ENCODE assay signal across 7 cellular contexts in the genomic region with DNA sequence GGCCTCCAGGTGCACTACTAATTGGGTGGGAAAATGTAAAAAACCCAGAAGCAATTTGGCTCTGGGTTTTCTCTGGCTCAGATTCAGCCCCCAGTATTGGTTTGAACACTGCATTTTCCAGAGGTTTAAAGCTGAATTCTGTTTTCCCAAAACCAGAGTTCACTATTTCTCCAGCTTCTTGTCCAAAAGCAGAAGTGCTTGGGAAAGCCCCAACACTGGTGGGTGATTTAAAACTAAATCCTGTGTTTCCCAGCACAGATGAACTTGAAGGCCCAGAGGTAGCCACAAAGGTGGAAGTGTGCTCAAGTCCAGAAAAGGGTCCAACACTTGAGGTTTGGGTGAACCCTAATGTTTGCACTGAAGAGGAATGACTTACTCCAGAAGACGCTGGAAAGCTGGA. TPM values are rescaled to one million over a fixed set of nuclear protein-coding genes. Genes with fewer than 3 reads are reported as not detected.
DNase-seq lines count a peak whose midpoint lies in the region; ATAC-seq and TF ChIP-seq lines count a peak whose summit lies in the region.

No MANE protein-coding gene starts in this region.

- H3K4me1 ChIP-seq in PC-9 (replicated peaks; ENCODE audit: insufficient read depth): peaks cover 29% of the 10 kb centered on the region
- peaks cover 24% of the 10 kb centered on the region for H3K4me1 ChIP-seq in rectal smooth muscle tissue (ENCODE audit: control insufficient read depth, insufficient read depth, low read length)

- peak overlapping the region; percentile 94 for H3K4me2 ChIP-seq in PC-9

- BruUV-seq in PC-9 (replicated peaks; lab: Mats Ljungman, UMichigan): no TSS peak

- CTCF ChIA-PET in PC-9 (lab: Charles Lee): no interaction called here

- H3K27me3 ChIP-seq in PC-9 (ENCODE audit: insufficient read depth, low read depth) (no peaks in the 10 kb centered on the region), rectal smooth muscle tissue (ENCODE audit: control insufficient read depth, insufficient read depth, low read length) (no peaks in the 10 kb centered on the region)

- TF ChIP-seq CTCF in GM12864 (IDR thresholded peaks at IDR 0.05; ENCODE audit: low read depth, low read length, missing control alignments) (no peak), PC-9 (conservative IDR thresholded peaks at IDR 0.05) (no peak), epithelial cell of esophagus (IDR thresholded peaks at IDR 0.05; ENCODE audit: insufficient read depth, low read depth, low read length, missing control alignments) (no peak)

- peaks cover 17% of the 10 kb centered on the region; the same call in 1 of the 2 replicates for H3F3A ChIP-seq in PC-9 (ENCODE audit: insufficient read depth, low read depth)

- DNase-seq in GM12864 (ENCODE audit: low read depth) (no peak), PC-9 (no peak), epithelial cell of esophagus (ENCODE audit: low read depth) (no peak), GOT3 (lab: John Stamatoyannopoulos, UW) (no peak), RPMI8226 (no peak)

- intact Hi-C loops in PC-9 (cut with micrococcal nuclease; ENCODE audit: unreplicated experiment): loop anchor here (10.0 kb wide), 1 partner anchor 140 kb away; no protein-coding TSS in a partner anchor

- no peak for ATAC-seq in HG02763 (IDR thresholded peaks at IDR 0.05; ENCODE audit: unreplicated experiment)

- H3K79me2 ChIP-seq in PC-9 (ENCODE audit: low read depth): peaks cover 41% of the 10 kb centered on the region

- peaks cover 8% of the 10 kb centered on the region; the same call in 1 of the 2 replicates for H4K20me1 ChIP-seq in PC-9 (ENCODE audit: insufficient read depth)

- H3K36me3 ChIP-seq in PC-9 (ENCODE audit: low read depth) (peaks cover 4% of the 10 kb centered on the region; the same call in 1 of the 2 replicates), rectal smooth muscle tissue (ENCODE audit: control insufficient read depth, insufficient read depth, low read length) (peaks cover 13% of the 10 kb centered on the region)

- H3K4me3 ChIP-seq in GM12864 (ENCODE audit: low read depth, low read length): peak overlapping the region; percentile 93
- peak overlapping the region; percentile 69 for H3K4me3 ChIP-seq in PC-9
- H3K4me3 ChIP-seq in epithelial cell of esophagus (ENCODE audit: low read length): peak overlapping the region; percentile 81
- peak overlapping the region; percentile 68 for H3K4me3 ChIP-seq in rectal smooth muscle tissue (ENCODE audit: low read length)

- no peak overlapping the region for H2AFZ ChIP-seq in PC-9

- H3K9me2 ChIP-seq in PC-9 (ENCODE audit: insufficient read depth): no peaks in the 10 kb centered on the region

- POLR2A ChIA-PET in PC-9 (lab: Charles Lee; ENCODE audit: unreplicated experiment): no interaction called here

- no peak overlapping the region for H3K27ac ChIP-seq in PC-9
- no peak overlapping the region for H3K27ac ChIP-seq in rectal smooth muscle tissue (ENCODE audit: low read depth, low read length)

- H3K9me3 ChIP-seq in PC-9 (ENCODE audit: insufficient read depth, low read depth): no peaks in the 10 kb centered on the region

- H3K9ac ChIP-seq in rectal smooth muscle tissue (ENCODE audit: low read length): no peak overlapping the region

RNA-seq across cellular contexts. Expression of a gene that starts 0.7 kb away (rescaled TPM):
- total RNA-seq in PC-9 (2021): 57.8 and 69.6 TPM in 2 replicates

RNA-seq across cellular contexts. Expression of a gene that starts 1.4 kb away (rescaled TPM):
- 13.8 and 17.3 TPM in 2 replicates for total RNA-seq in PC-9 (2021)

RNA-seq across cellular contexts. Expression of a gene that starts 38.9 kb away (rescaled TPM):
- 28.9 and 30.7 TPM in 2 replicates for total RNA-seq in PC-9 (2021)

RNA-seq across cellular contexts. Expression of a gene that starts 39.2 kb away (rescaled TPM):
- total RNA-seq in PC-9 (2021): 33.4 and 33.6 TPM in 2 replicates

RNA-seq across cellular contexts. Expression of a gene that starts 56.1 kb away (rescaled TPM):
- 69.0 and 92.3 TPM in 2 replicates for total RNA-seq in PC-9 (2021)
